In the genomic region with DNA sequence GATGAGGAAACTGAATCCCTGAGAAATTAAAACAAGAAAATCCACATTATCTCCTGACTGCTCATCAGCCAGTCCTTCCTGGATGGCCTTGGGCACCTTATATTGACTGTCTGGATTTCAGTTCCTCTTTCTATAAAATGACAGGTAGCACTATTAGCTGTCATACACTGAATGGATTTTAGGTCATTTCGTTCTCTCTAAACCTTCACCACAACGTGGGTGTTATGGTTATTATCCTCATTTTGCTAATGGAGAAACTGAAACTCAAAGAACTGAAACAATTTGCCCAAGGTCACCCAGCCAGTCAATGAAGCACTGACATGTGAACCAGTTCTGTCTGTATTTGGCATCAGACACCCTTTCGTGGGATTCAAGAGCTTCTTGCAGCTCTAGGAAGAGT, we compare ENCODE assay signal across 10 cellular contexts.
A peak's percentile ranks its signal among the peaks of the same experiment; 100 is the strongest.
DNase-seq lines count a peak whose midpoint lies in the region; ATAC-seq and TF ChIP-seq lines count a peak whose summit lies in the region.
"Had no signal": no experiment of that assay in that cellular context is flagged by ENCODE, and none has a peak within 500 bp of the region (broad histone marks: within the 10 kb centered on the region; RNA-seq: fewer than 3 reads in every experiment).

No MANE protein-coding gene starts in this region.

- H3K9me3 ChIP-seq in Peyer's patch = no peaks in the 10 kb centered on the region

- H3K36me3 ChIP-seq in Peyer's patch = no peaks in the 10 kb centered on the region

- TF ChIP-seq POLR2A in Peyer's patch (IDR thresholded peaks at IDR 0.05) = no peak

- ATAC-seq in GM18502 (IDR thresholded peaks at IDR 0.05; ENCODE audit: poor library complexity, unreplicated experiment) (peak; percentile 99), GM19463 (IDR thresholded peaks at IDR 0.05; ENCODE audit: unreplicated experiment) (peak; percentile 99), HG02981 (IDR thresholded peaks at IDR 0.05; ENCODE audit: unreplicated experiment) (peak; percentile 99)
- ATAC-seq: left colon had no signal

- no peak overlapping the region for H3K4me3 ChIP-seq in Peyer's patch

- H3K27ac ChIP-seq in Peyer's patch = no peak overlapping the region

- no peaks in the 10 kb centered on the region for H3K4me1 ChIP-seq in Peyer's patch

- TF ChIP-seq CTCF in Peyer's patch (IDR thresholded peaks at IDR 0.05) = no peak

- DNase-seq in NAMALWA (ENCODE audit: low spot score) (peak; percentile 51), NCI-H146 (lab: John Stamatoyannopoulos, UW) (no peak), AG08395 (ENCODE audit: low spot score) (no peak), Peyer's patch (no peak), AG20443 (ENCODE audit: low spot score) (no peak)
- DNase-seq: left colon, SHP77 had no signal

- no peaks in the 10 kb centered on the region for H3K27me3 ChIP-seq in Peyer's patch
